Comparison of ENCODE assay signal across 11 cellular contexts in genomic region chr10:131998050-131998844, GRCh38. TPM values are rescaled to one million over a fixed set of nuclear protein-coding genes. Genes with fewer than 3 reads are reported as not detected.
DNase-seq lines count a peak whose midpoint lies in the region; ATAC-seq and TF ChIP-seq lines count a peak whose summit lies in the region.
"Had no signal": no experiment of that assay in that cellular context is flagged by ENCODE, and none has a peak within 500 bp of the region (broad histone marks: within the 10 kb centered on the region; RNA-seq: fewer than 3 reads in every experiment).

No MANE protein-coding gene starts in this region.

- DNase-seq in Peyer's patch (no peak), upper lobe of left lung (no peak), NCI-H1694 treated with DMSO at 0.1 percent for 48 hours (lab: John Stamatoyannopoulos, UW) (no peak), DMS79 (lab: John Stamatoyannopoulos, UW) (no peak)
- no peak for DNase-seq in effector memory CD4-positive, alpha-beta T cell
- DNase-seq: activated CD8-positive, alpha-beta T cell treated with anti-CD3 and anti-CD28 coated beads for 36 hours; MV-4-11; stimulated activated CD4-positive, alpha-beta T cell treated with anti-CD3 and anti-CD28 coated beads, Interleukin-4, amount 100 ng/mL, for 4 hours had no signal

- peak overlapping the region; percentile 60 for H2AFZ ChIP-seq in neuron (ENCODE audit: low read depth, low read length)

- H3K36me3 ChIP-seq in Peyer's patch (no peaks in the 10 kb centered on the region), neuron (ENCODE audit: insufficient read depth, low read length) (no peaks in the 10 kb centered on the region), upper lobe of left lung (no peaks in the 10 kb centered on the region)
- H3K36me3 ChIP-seq in effector memory CD4-positive, alpha-beta T cell (ENCODE audit: control insufficient read depth, insufficient read depth, low read length), result no peaks in the 10 kb centered on the region

- 60 to 67% methylated on average over 15 of the region's 15 CpGs for WGBS in upper lobe of left lung, 2 donors

- H3K27me3 ChIP-seq in Peyer's patch (no peaks in the 10 kb centered on the region), neuron (ENCODE audit: insufficient read depth, low read length) (no peaks in the 10 kb centered on the region), upper lobe of left lung (no peaks in the 10 kb centered on the region)
- no peaks in the 10 kb centered on the region for H3K27me3 ChIP-seq in effector memory CD4-positive, alpha-beta T cell (replicated peaks; ENCODE audit: control insufficient read depth, insufficient read depth, low read length, poor library complexity, severe bottlenecking)

- ATAC-seq in esophagus mucosa, result peak; percentile 17
- ATAC-seq in upper lobe of left lung (ENCODE audit: low FRiP score in 2 of 2), result no peak
- ATAC-seq: activated CD8-positive, alpha-beta T cell treated with anti-CD3 and anti-CD28 coated beads for 36 hours; natural killer cell treated with Interleukin-12 subunit alpha and Interleukin-12 subunit beta and Interleukin-15 and Interleukin-18, amount 100 ng/mL, for 72 hours had no signal

- H3K9me3 ChIP-seq in Peyer's patch (no peaks in the 10 kb centered on the region), neuron (ENCODE audit: low read length) (no peaks in the 10 kb centered on the region), upper lobe of left lung (no peaks in the 10 kb centered on the region)
- no peaks in the 10 kb centered on the region for H3K9me3 ChIP-seq in effector memory CD4-positive, alpha-beta T cell (ENCODE audit: control insufficient read depth, low read length)

- no peak overlapping the region for H3K4me3 ChIP-seq in Peyer's patch
- H3K4me3 ChIP-seq in neuron (ENCODE audit: low read length), result no peak overlapping the region
- no peak overlapping the region for H3K4me3 ChIP-seq in upper lobe of left lung
- H3K4me3 ChIP-seq in effector memory CD4-positive, alpha-beta T cell (ENCODE audit: insufficient read depth, low read depth, low read length, poor library complexity, severe bottlenecking), result no peak overlapping the region

- no peak for TF ChIP-seq POLR2A in Peyer's patch (IDR thresholded peaks at IDR 0.05)
- no peak for TF ChIP-seq POLR2A in upper lobe of left lung (IDR thresholded peaks at IDR 0.05)

- peaks cover 0 to 4% (median 2%) of the 10 kb centered on the region in 4 donors for H3K4me1 ChIP-seq in Peyer's patch
- peaks cover 8% of the 10 kb centered on the region for H3K4me1 ChIP-seq in neuron (ENCODE audit: insufficient read depth, low read length)
- peaks cover 33 to 41% (median 35%) of the 10 kb centered on the region in 4 donors for H3K4me1 ChIP-seq in upper lobe of left lung
- H3K4me1 ChIP-seq in effector memory CD4-positive, alpha-beta T cell (ENCODE audit: control insufficient read depth, insufficient read depth, low read length, poor library complexity, severe bottlenecking), result no peaks in the 10 kb centered on the region

- no peak for TF ChIP-seq CTCF in Peyer's patch (IDR thresholded peaks at IDR 0.05)
- TF ChIP-seq CTCF in upper lobe of left lung (IDR thresholded peaks at IDR 0.05), result no peak

- TF ChIP-seq EP300 in upper lobe of left lung (IDR thresholded peaks at IDR 0.05), result no peak

- H3K27ac ChIP-seq in Peyer's patch, result peak overlapping the region; percentile 19 to 75 (median 59)
- H3K27ac ChIP-seq in upper lobe of left lung, result peak overlapping the region; percentile 82 to 92 (median 88)
- no peak overlapping the region for H3K27ac ChIP-seq in effector memory CD4-positive, alpha-beta T cell (ENCODE audit: insufficient read depth, low read length, poor library complexity, severe bottlenecking)

RNA-seq across cellular contexts. Expression of gene BNIP3, which starts 16.5 kb away (rescaled TPM):
- total RNA-seq in Peyer's patch, result 10 to 100 TPM; 26.7 to 58.7 (median 41.1) TPM
- 30.0 TPM for total RNA-seq in esophagus mucosa
- total RNA-seq in upper lobe of left lung, result 100 to 1,000 TPM in 1 of 6 donors, 10 to 100 TPM in 5; 34.6 to 114 (median 51.9) TPM
